3 cellular contexts compared by ENCODE assay signal in the genomic region with DNA sequence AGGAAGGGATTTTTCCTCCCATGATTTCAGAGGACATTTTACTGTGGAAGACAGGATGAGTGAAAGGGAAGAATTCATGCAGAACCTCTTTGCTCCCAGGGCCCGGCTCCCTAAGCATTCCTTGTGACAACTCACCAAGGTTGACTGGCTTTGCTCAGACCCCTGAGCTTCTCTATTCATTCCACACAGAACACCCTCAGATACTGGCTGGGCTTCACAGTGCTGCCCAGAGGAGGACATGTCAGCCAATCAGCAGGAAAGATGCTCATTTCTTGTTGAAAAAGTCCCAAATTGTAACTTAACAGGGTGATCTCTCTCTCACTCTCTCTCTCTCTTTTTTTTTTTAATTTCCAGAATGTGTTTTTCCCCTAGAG.
TF ChIP-seq lines count a peak whose summit lies in the region.

No MANE protein-coding gene starts in this region.

TF ChIP-seq in HCT116, 20 proteins besides CTCF, POLR2A, EP300 and RAD21 (continues in another document):
- TF ChIP-seq SIN3A (IDR thresholded peaks at IDR 0.05; ENCODE audit: low read depth) (no peak), EGR1 (IDR thresholded peaks at IDR 0.05; ENCODE audit: low read depth) (no peak), CEBPB (IDR thresholded peaks at IDR 0.05; ENCODE audit: low read depth) (no peak), ELF1 (IDR thresholded peaks at IDR 0.05; ENCODE audit: borderline replicate concordance, low read depth) (no peak), REST (IDR thresholded peaks at IDR 0.05; ENCODE audit: low read depth) (no peak), ZFX (IDR thresholded peaks at IDR 0.05) (no peak), EZH2phosphoT487 (IDR thresholded peaks at IDR 0.05; ENCODE audit: borderline replicate concordance) (no peak), ZBTB33 (IDR thresholded peaks at IDR 0.05; ENCODE audit: extremely low read depth, insufficient replicate concordance, low read length) (no peak), FOSL1 (IDR thresholded peaks at IDR 0.05; ENCODE audit: low read depth) (no peak), SRF (IDR thresholded peaks at IDR 0.05; ENCODE audit: low read depth) (no peak), SP1 (IDR thresholded peaks at IDR 0.05; ENCODE audit: low read depth) (no peak), TCF7L2 (IDR thresholded peaks at IDR 0.05; ENCODE audit: borderline replicate concordance, extremely low read depth, insufficient read depth, insufficient read length) (no peak), ZNF274 (IDR thresholded peaks at IDR 0.05; ENCODE audit: low read depth, low read length) (no peak)
- TF ChIP-seq, protein P1, sequence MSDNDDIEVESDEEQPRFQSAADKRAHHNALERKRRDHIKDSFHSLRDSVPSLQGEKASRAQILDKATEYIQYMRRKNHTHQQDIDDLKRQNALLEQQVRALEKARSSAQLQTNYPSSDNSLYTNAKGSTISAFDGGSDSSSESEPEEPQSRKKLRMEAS (IDR thresholded peaks at IDR 0.05): no peak
- TF ChIP-seq, protein P2, sequence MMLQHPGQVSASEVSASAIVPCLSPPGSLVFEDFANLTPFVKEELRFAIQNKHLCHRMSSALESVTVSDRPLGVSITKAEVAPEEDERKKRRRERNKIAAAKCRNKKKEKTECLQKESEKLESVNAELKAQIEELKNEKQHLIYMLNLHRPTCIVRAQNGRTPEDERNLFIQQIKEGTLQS (IDR thresholded peaks at IDR 0.05): no peak

TF ChIP-seq in K562, 482 proteins besides CTCF, POLR2A, EP300 and RAD21:
- TF ChIP-seq ZNF134 (CRISPR knock-in tag; conservative IDR thresholded peaks at IDR 0.05) (no peak), HES1 (IDR thresholded peaks at IDR 0.05; ENCODE audit: low read depth) (no peak), ZNF696 (CRISPR knock-in tag; conservative IDR thresholded peaks at IDR 0.05) (no peak), KLF10 (CRISPR knock-in tag; IDR thresholded peaks at IDR 0.05) (no peak), HOXB6 (CRISPR knock-in tag; IDR thresholded peaks at IDR 0.05; ENCODE audit: borderline replicate concordance) (no peak), MED1 (CRISPR knock-in tag; IDR thresholded peaks at IDR 0.05; ENCODE audit: borderline replicate concordance) (no peak), PHB (CRISPR knock-in tag; IDR thresholded peaks at IDR 0.05) (no peak), CBFB (CRISPR knock-in tag; IDR thresholded peaks at IDR 0.05) (no peak), STAT5B (CRISPR knock-in tag; IDR thresholded peaks at IDR 0.05) (no peak), NCOA1 (IDR thresholded peaks at IDR 0.05; ENCODE audit: low read depth) (no peak), ELF4 (CRISPR knock-in tag; IDR thresholded peaks at IDR 0.05) (no peak), SRSF7 (optimal IDR thresholded peaks at IDR 0.05; ENCODE audit: low read depth, low read length) (no peak)
- TF ChIP-seq, protein P2 (IDR thresholded peaks at IDR 0.05): no peak
- TF ChIP-seq, protein P2 (CRISPR knock-in tag; conservative IDR thresholded peaks at IDR 0.05): no peak
- TF ChIP-seq, protein P3, sequence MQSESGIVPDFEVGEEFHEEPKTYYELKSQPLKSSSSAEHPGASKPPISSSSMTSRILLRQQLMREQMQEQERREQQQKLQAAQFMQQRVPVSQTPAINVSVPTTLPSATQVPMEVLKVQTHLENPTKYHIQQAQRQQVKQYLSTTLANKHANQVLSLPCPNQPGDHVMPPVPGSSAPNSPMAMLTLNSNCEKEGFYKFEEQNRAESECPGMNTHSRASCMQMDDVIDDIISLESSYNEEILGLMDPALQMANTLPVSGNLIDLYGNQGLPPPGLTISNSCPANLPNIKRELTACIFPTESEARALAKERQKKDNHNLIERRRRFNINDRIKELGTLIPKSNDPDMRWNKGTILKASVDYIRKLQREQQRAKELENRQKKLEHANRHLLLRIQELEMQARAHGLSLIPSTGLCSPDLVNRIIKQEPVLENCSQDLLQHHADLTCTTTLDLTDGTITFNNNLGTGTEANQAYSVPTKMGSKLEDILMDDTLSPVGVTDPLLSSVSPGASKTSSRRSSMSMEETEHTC (IDR thresholded peaks at IDR 0.05): no peak
- TF ChIP-seq, protein P4, sequence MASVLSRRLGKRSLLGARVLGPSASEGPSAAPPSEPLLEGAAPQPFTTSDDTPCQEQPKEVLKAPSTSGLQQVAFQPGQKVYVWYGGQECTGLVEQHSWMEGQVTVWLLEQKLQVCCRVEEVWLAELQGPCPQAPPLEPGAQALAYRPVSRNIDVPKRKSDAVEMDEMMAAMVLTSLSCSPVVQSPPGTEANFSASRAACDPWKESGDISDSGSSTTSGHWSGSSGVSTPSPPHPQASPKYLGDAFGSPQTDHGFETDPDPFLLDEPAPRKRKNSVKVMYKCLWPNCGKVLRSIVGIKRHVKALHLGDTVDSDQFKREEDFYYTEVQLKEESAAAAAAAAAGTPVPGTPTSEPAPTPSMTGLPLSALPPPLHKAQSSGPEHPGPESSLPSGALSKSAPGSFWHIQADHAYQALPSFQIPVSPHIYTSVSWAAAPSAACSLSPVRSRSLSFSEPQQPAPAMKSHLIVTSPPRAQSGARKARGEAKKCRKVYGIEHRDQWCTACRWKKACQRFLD (CRISPR knock-in tag; IDR thresholded peaks at IDR 0.05): no peak
- TF ChIP-seq, protein P5, sequence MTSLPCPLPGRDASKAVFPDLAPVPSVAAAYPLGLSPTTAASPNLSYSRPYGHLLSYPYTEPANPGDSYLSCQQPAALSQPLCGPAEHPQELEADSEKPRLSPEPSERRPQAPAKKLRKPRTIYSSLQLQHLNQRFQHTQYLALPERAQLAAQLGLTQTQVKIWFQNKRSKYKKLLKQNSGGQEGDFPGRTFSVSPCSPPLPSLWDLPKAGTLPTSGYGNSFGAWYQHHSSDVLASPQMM (CRISPR knock-in tag; IDR thresholded peaks at IDR 0.05): no peak

TF ChIP-seq in WTC11, 78 proteins besides CTCF, POLR2A, EP300 and RAD21:
- TF ChIP-seq ZNF219 (CRISPR knock-in tag; IDR thresholded peaks at IDR 0.05; ENCODE audit: borderline replicate concordance) (no peak), IRF2 (CRISPR knock-in tag; IDR thresholded peaks at IDR 0.05; ENCODE audit: borderline replicate concordance, low read depth) (no peak), ELF4 (CRISPR knock-in tag; IDR thresholded peaks at IDR 0.05; ENCODE audit: low read depth) (no peak), FOXK1 (CRISPR knock-in tag; IDR thresholded peaks at IDR 0.05) (no peak), JAZF1 (CRISPR knock-in tag; IDR thresholded peaks at IDR 0.05) (no peak), SMAD3 (CRISPR knock-in tag; IDR thresholded peaks at IDR 0.05; ENCODE audit: borderline replicate concordance) (no peak), TP53 (CRISPR knock-in tag; IDR thresholded peaks at IDR 0.05) (no peak), USF2 (CRISPR knock-in tag; IDR thresholded peaks at IDR 0.05) (no peak), ZNF416 (CRISPR knock-in tag; IDR thresholded peaks at IDR 0.05) (no peak)
- TF ChIP-seq, protein P6, sequence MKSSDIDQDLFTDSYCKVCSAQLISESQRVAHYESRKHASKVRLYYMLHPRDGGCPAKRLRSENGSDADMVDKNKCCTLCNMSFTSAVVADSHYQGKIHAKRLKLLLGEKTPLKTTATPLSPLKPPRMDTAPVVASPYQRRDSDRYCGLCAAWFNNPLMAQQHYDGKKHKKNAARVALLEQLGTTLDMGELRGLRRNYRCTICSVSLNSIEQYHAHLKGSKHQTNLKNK (CRISPR knock-in tag; IDR thresholded peaks at IDR 0.05): no peak
